8 cellular contexts compared by ENCODE assay signal in the genomic region with DNA sequence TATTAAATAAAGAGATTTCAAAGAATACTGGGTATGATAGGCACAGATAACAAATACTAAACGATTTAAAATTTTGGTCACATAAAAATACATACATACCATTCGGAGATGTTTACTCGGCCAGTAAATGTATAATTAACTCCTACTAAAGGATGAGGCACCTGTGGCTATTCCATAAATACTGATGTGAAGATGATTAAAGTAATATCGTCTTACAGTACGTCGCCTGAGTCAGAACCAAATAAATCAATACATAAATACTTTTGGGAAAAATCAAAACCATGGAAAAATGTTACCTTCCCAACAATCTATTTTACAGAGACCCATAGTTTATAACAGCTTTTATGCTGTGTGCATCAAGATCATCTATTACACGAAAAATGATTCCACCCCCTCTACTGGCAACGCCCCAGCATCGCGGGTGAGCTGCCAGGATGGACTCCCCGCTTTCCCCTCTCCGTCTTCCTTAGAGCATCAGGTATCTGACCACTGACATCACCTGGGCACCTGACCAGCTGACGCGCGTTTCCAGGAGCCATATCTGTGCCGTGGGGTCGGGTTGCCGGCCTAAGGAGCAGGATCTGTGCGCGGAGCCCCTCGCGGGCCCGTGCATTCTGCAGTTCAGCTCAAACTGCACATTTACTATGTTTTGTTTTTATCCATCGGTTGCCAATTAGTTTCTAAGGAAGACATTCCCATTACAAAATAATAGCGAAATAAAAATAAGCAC. TPM values are rescaled to one million over a fixed set of nuclear protein-coding genes. Genes with fewer than 3 reads are reported as not detected.
DNase-seq lines count a peak whose midpoint lies in the region; ATAC-seq and TF ChIP-seq lines count a peak whose summit lies in the region.

No MANE protein-coding gene starts in this region.

- H3K27ac Mint-ChIP-seq in Caco-2 (ENCODE audit: unreplicated experiment) (peak overlapping the region; percentile 77), endothelial cell (ENCODE audit: unreplicated experiment) (peak overlapping the region; percentile 5)

- peak; percentile 52 for ATAC-seq in GM21367 (IDR thresholded peaks at IDR 0.05; ENCODE audit: unreplicated experiment)
- peak; percentile 73 for ATAC-seq in mucosa of descending colon

- H3K4me1 Mint-ChIP-seq in Caco-2 (ENCODE audit: low read depth, unreplicated experiment) (no peaks in the 10 kb centered on the region), endothelial cell (ENCODE audit: unreplicated experiment) (peaks cover 2% of the 10 kb centered on the region)

- H3K27me3 ChIP-seq in Caco-2 (replicated peaks; ENCODE audit: control insufficient read depth, insufficient read depth, low read length), result no peaks in the 10 kb centered on the region
- no peaks in the 10 kb centered on the region for H3K27me3 ChIP-seq in HUES48 (ENCODE audit: control insufficient read depth, insufficient read depth, low read length)

- H3K36me3 ChIP-seq in Caco-2 (ENCODE audit: control insufficient read depth, insufficient read depth, low read length), result no peaks in the 10 kb centered on the region
- H3K36me3 ChIP-seq in HUES48 (ENCODE audit: control insufficient read depth, insufficient read depth, low read length), result no peaks in the 10 kb centered on the region
- H3K36me3 ChIP-seq in mucosa of descending colon (ENCODE audit: low read depth), result no peaks in the 10 kb centered on the region

- TF ChIP-seq CTCF in Caco-2 (IDR thresholded peaks at IDR 0.05; ENCODE audit: insufficient read depth in 1 of 2, low read depth in 1 of 2, low read length in 1 of 2, severe bottlenecking in 1 of 2, unreplicated experiment in 1 of 2), result peak; percentile 71 to 79
- TF ChIP-seq CTCF in endothelial cell (IDR thresholded peaks at IDR 0.05; ENCODE audit: unreplicated experiment), result peak; percentile 41
- no peak for TF ChIP-seq CTCF in mucosa of descending colon (IDR thresholded peaks at IDR 0.05)

- H3K9me3 ChIP-seq in Caco-2, result 0 out of 2 replicates have a peak, but pooled peaks cover 4% of the 10 kb centered on the region
- no peaks in the 10 kb centered on the region for H3K9me3 ChIP-seq in HUES48 (ENCODE audit: control insufficient read depth, insufficient read depth, low read length)
- H3K9me3 ChIP-seq in mucosa of descending colon, result no peaks in the 10 kb centered on the region

- CTCF ChIA-PET in Caco-2 (lab: Charles Lee), result interaction anchor here (0.6 to 1.6 kb wide), 3 partner anchors 39 to 288 kb away, joined by 3 to 9 read pairs (median 5); no protein-coding TSS in a partner anchor

- no peaks in the 10 kb centered on the region for H3K27me3 Mint-ChIP-seq in Caco-2 (ENCODE audit: insufficient read depth, unreplicated experiment)
- peaks cover 4% of the 10 kb centered on the region for H3K27me3 Mint-ChIP-seq in endothelial cell (ENCODE audit: unreplicated experiment)

- DNase-seq in Caco-2, result peak; percentile 88 to 89
- DNase-seq in NOMO-1 treated with dmso at 0.1 percent for 144 hours (lab: John Stamatoyannopoulos, UW; ENCODE audit: unreplicated experiment), result peak; percentile 18
- peak; percentile 61 for DNase-seq in activated CD8-positive, alpha-beta memory T cell treated with anti-CD3 and anti-CD28 coated beads, Interleukin-2, amount 50 U/mL, for 4 hours
- peak; percentile 66 for DNase-seq in endothelial cell (ENCODE audit: low spot score)
- peak; percentile 64 to 69 (median 68) for DNase-seq in mucosa of descending colon
- DNase-seq in stimulated activated CD8-positive, alpha-beta memory T cell treated with anti-CD3 and anti-CD28 coated beads, Interleukin-7, amount 100 ng/mL, for 1 hour (ENCODE audit: low read depth in 2 of 2), result peak; percentile 23 to 39

- H3K36me3 Mint-ChIP-seq in Caco-2 (ENCODE audit: insufficient read depth, unreplicated experiment) (peaks cover 14% of the 10 kb centered on the region), endothelial cell (ENCODE audit: low read depth, unreplicated experiment) (no peaks in the 10 kb centered on the region)

- H3K4me3 Mint-ChIP-seq in Caco-2 (ENCODE audit: unreplicated experiment), result peak overlapping the region; percentile 78
- peak overlapping the region; percentile 91 for H3K4me3 Mint-ChIP-seq in endothelial cell (ENCODE audit: unreplicated experiment)

- H3K9me3 Mint-ChIP-seq in Caco-2 (ENCODE audit: unreplicated experiment) (no peaks in the 10 kb centered on the region), endothelial cell (ENCODE audit: unreplicated experiment) (no peaks in the 10 kb centered on the region)

- H3K4me3 ChIP-seq in Caco-2 (ENCODE audit: low read depth, low read length) (peak overlapping the region; percentile 94), HUES48 (ENCODE audit: low read depth, low read length) (peak overlapping the region; percentile 61), mucosa of descending colon (peak overlapping the region; percentile 42)

- H3K9ac ChIP-seq in HUES48 (ENCODE audit: low read depth, low read length), result peak overlapping the region; percentile 70

- H3K4me1 ChIP-seq in Caco-2 (peaks cover 5% of the 10 kb centered on the region; the same call in 1 of the 2 replicates), HUES48 (ENCODE audit: control insufficient read depth, insufficient read depth, low read length) (no peaks in the 10 kb centered on the region), mucosa of descending colon (ENCODE audit: low read depth) (peaks cover 2% of the 10 kb centered on the region)

- BruUV-seq in Caco-2 (replicated peaks; lab: Mats Ljungman, UMichigan), result TSS peak; percentile 42

- POLR2A ChIA-PET in Caco-2 (lab: Charles Lee), result interaction anchor here (1.0 kb wide), 1 partner anchor 41 kb away, joined by 4 read pairs; a partner anchor contains a TSS

- H3K27ac ChIP-seq in HUES48 (ENCODE audit: low read depth, low read length), result peak overlapping the region; percentile 75

- intact Hi-C loops in Caco-2 (cut with micrococcal nuclease; ENCODE audit: unreplicated experiment) (loop anchor here (1.0 to 5.0 kb wide), 4 partner anchors 39 to 296 kb away; no protein-coding TSS in a partner anchor), mucosa of descending colon (cut with DNase I, micrococcal nuclease) (no loop called here)

RNA-seq across cellular contexts. Expression of a gene that starts 1.0 kb away (rescaled TPM):
- total RNA-seq in Caco-2 (2022) (3.7 and 5.5 TPM in 2 replicates), endothelial cell (ENCODE audit: unreplicated experiment) (4.1 TPM), mucosa of descending colon (10 to 100 TPM in 1 of 3 donors, 1 to 10 TPM in 2; 1.6 to 12.7 (median 2.6) TPM)

RNA-seq across cellular contexts. Expression of a gene that starts 40.9 kb away (rescaled TPM):
- total RNA-seq in Caco-2 (2022) (117 and 118 TPM in 2 replicates), endothelial cell (ENCODE audit: unreplicated experiment) (33.5 TPM), mucosa of descending colon (10 to 100 TPM; 30.4 to 44.3 (median 32.8) TPM)

RNA-seq across cellular contexts. Expression of a gene that starts 41.5 kb away (rescaled TPM):
- total RNA-seq in Caco-2 (2022) (4.3 and 4.9 TPM in 2 replicates), endothelial cell (ENCODE audit: unreplicated experiment) (8.8 TPM), mucosa of descending colon (10 to 100 TPM in 1 of 3 donors, 1 to 10 TPM in 2; 7.0 to 12.3 (median 9.8) TPM)

Comparison
In these comparisons a context has a peak if more than half of its experiments do, and no peak if none do; other contexts are left out.
1. Peak in every context shown above with its lines: DNase-seq, ATAC-seq, H3K4me3 ChIP-seq and H3K27ac ChIP-seq.
2. DNase-seq: peak in every context shown above with its lines; median percentile 88 in Caco-2; 68 in mucosa of descending colon; 66 in endothelial cell; 61 in activated CD8-positive, alpha-beta memory T cell treated with anti-CD3 and anti-CD28 coated beads, Interleukin-2, amount 50 U/mL, for 4 hours; 31 in stimulated activated CD8-positive, alpha-beta memory T cell treated with anti-CD3 and anti-CD28 coated beads, Interleukin-7, amount 100 ng/mL, for 1 hour; 18 in NOMO-1 treated with dmso at 0.1 percent for 144 hours.
3. H3K4me3 ChIP-seq: peak in every context shown above with its lines; median percentile 94 in Caco-2; 61 in HUES48; 42 in mucosa of descending colon.